17 cellular contexts compared by ENCODE assay signal in genomic region chr12:106645465-106646330, GRCh38.
DNase-seq lines count a peak whose midpoint lies in the region; ATAC-seq, FAIRE-seq and TF ChIP-seq lines count a peak whose summit lies in the region.
"Had no signal": no experiment of that assay in that cellular context is flagged by ENCODE, and none has a peak within 500 bp of the region (broad histone marks: within the 10 kb centered on the region; RNA-seq: fewer than 3 reads in every experiment).

No MANE protein-coding gene starts in this region.

- H3K4me2 ChIP-seq in K562 (ENCODE audit: insufficient read depth, low read length), result no peak overlapping the region

- no TSS peak for BruUV-seq in K562 (replicated peaks; lab: Mats Ljungman, UMichigan)

- POLR2A ChIA-PET in K562 (lab: Yijun Ruan, JAX), result interaction anchor here (1.2 kb wide), 1 partner anchor 28 kb away, joined by 3 read pairs; no protein-coding TSS in a partner anchor

- FAIRE-seq in K562 (lab: Jason Lieb, UNC), result no peak
- FAIRE-seq: GM12892 had no signal

- no peak overlapping the region for H3K27ac ChIP-seq in K562 (ENCODE audit: extremely low read depth, low read depth, low read length)
- peak overlapping the region; percentile 37 for H3K27ac ChIP-seq in suprapubic skin
- H3K27ac ChIP-seq: epithelial cell of prostate, spleen, thyroid gland, WERI-Rb-1 had no signal

- ATAC-seq in K562 (no peak), mucosa of descending colon (no peak)
- ATAC-seq in stimulated activated naive CD8-positive, alpha-beta T cell treated with anti-CD3 and anti-CD28 coated beads, Interleukin-15, Interleukin-2, amounts not matched to agents 100 U/mL and 50 U/mL, for 24 hours, result no peak

- H3K36me3 ChIP-seq in K562 (ENCODE audit: control insufficient read depth, insufficient read depth, low read length) (no peaks in the 10 kb centered on the region), suprapubic skin (no peaks in the 10 kb centered on the region), mucosa of descending colon (ENCODE audit: low read depth) (no peaks in the 10 kb centered on the region)
- H3K36me3 ChIP-seq: spleen, thyroid gland, WERI-Rb-1 had no signal

- no peaks in the 10 kb centered on the region for H4K20me1 ChIP-seq in K562 (replicated peaks; ENCODE audit: control insufficient read depth, insufficient read depth, low read length)

- no peaks in the 10 kb centered on the region for H3K79me2 ChIP-seq in K562 (ENCODE audit: control insufficient read depth, insufficient read depth, low read length)

- CTCF ChIA-PET in K562 (lab: Yijun Ruan, JAX; ENCODE audit: low intra/inter-chr PET ratio), result no interaction called here

- in situ Hi-C loops in K562 (cut with MboI), result no loop called here

- H3K4me1 ChIP-seq in K562 (replicated peaks in 1 of 2; ENCODE audit: control insufficient read depth in 2 of 2, insufficient read depth in 2 of 2, low read length in 2 of 2) (peaks cover 0 to 2% of the 10 kb centered on the region in 2 experiments; a peak in 1 of 5 replicates), suprapubic skin (peaks cover 2% of the 10 kb centered on the region), mucosa of descending colon (ENCODE audit: low read depth) (no peaks in the 10 kb centered on the region)
- H3K4me1 ChIP-seq: spleen, thyroid gland had no signal

- 4% methylated on average over 6 of the region's 6 CpGs for WGBS in K562 (ENCODE audit: insufficient coverage, low coverage, missing lambda C conversion rate)
- 77% methylated on average over 6 of the region's 6 CpGs for WGBS in suprapubic skin

- H3K9ac ChIP-seq in K562 (ENCODE audit: insufficient read depth in 1 of 2, low read depth in 2 of 2, low read length in 2 of 2), result no peak overlapping the region

- H3K9me1 ChIP-seq in K562 (ENCODE audit: control insufficient read depth, insufficient read depth, low read length), result no peaks in the 10 kb centered on the region

- TF ChIP-seq EP300 in K562 (IDR thresholded peaks at IDR 0.05; ENCODE audit: low read length) (no peak), suprapubic skin (IDR thresholded peaks at IDR 0.05) (no peak)

- TF ChIP-seq RAD21 in K562 (CRISPR knock-in tag; conservative IDR thresholded peaks at IDR 0.05 in 1 of 2, IDR thresholded peaks at IDR 0.05 in 1 of 2), result no peak

- H3K27me3 ChIP-seq in K562 (ENCODE audit: control insufficient read depth in 2 of 2, insufficient read depth in 2 of 2, low read length in 2 of 2), result peaks cover 16 to 23% of the 10 kb centered on the region in 2 experiments; a peak in 4 of 5 replicates
- H3K27me3 ChIP-seq in suprapubic skin, result no peaks in the 10 kb centered on the region
- H3K27me3 ChIP-seq: thyroid gland had no signal

- no peak for TF ChIP-seq POLR2A in K562 (conservative IDR thresholded peaks at IDR 0.05)
- no peak for TF ChIP-seq POLR2A in suprapubic skin (IDR thresholded peaks at IDR 0.05)

- H3K9me3 ChIP-seq in K562 (replicated peaks; ENCODE audit: control insufficient read depth, insufficient read depth, low read depth, low read length), result no peaks in the 10 kb centered on the region
- H3K9me3 ChIP-seq in suprapubic skin, result no peaks in the 10 kb centered on the region
- H3K9me3 ChIP-seq in mucosa of descending colon, result no peaks in the 10 kb centered on the region
- H3K9me3 ChIP-seq: spleen, thyroid gland had no signal

- H2AFZ ChIP-seq in K562 (ENCODE audit: low read depth, low read length), result no peak overlapping the region

- TF ChIP-seq CTCF in K562 (IDR thresholded peaks at IDR 0.05 in 2 of 3, conservative IDR thresholded peaks at IDR 0.05 in 1 of 3; ENCODE audit: insufficient read depth in 2 of 3, low read depth in 1 of 3, low read length in 3 of 3) (no peak), suprapubic skin (IDR thresholded peaks at IDR 0.05) (no peak), mucosa of descending colon (IDR thresholded peaks at IDR 0.05) (no peak)

- DNase-seq in NOMO-1 treated with DMSO at 0.1 percent for 48 hours (lab: John Stamatoyannopoulos, UW; ENCODE audit: unreplicated experiment), result peak; percentile 15
- DNase-seq in NOMO-1 treated with dmso at 0.1 percent for 144 hours (lab: John Stamatoyannopoulos, UW; ENCODE audit: unreplicated experiment), result no peak
- no peak for DNase-seq in K562 (ENCODE audit: extremely low read depth in 1 of 4, low spot score in 3 of 4)
- peak; percentile 20 for DNase-seq in myocyte (ENCODE audit: low read depth)
- DNase-seq in suprapubic skin (ENCODE audit: low spot score in 2 of 2), result no peak
- no peak for DNase-seq in mucosa of descending colon
- DNase-seq in stimulated activated naive CD8-positive, alpha-beta T cell treated with anti-CD3 and anti-CD28 coated beads, Interleukin-15, Interleukin-2, amounts not matched to agents 100 U/mL and 50 U/mL, for 24 hours, result no peak
- DNase-seq in OCI-M1 (lab: John Stamatoyannopoulos, UW), result no peak
- DNase-seq: ACHN; activated T-cell treated with anti-CD3 and anti-CD28 coated beads, Interleukin-2, amount 50 U/mL, for 48 hours; IMR-90; NK-92 treated with Interleukin-12 subunit alpha and Interleukin-12 subunit beta, amount 100 ng/mL, for 24 hours; spleen; WERI-Rb-1 had no signal

- intact Hi-C loops in K562 (cut with micrococcal nuclease) (no loop called here), mucosa of descending colon (cut with DNase I, micrococcal nuclease) (no loop called here)

- H3K4me3 ChIP-seq in K562, result no peak overlapping the region
- H3K4me3 ChIP-seq in suprapubic skin, result no peak overlapping the region
- no peak overlapping the region for H3K4me3 ChIP-seq in mucosa of descending colon
- H3K4me3 ChIP-seq: spleen, thyroid gland had no signal

TF ChIP-seq in K562, 482 proteins besides CTCF, POLR2A, EP300 and RAD21:
- peak; percentile 65 for TF ChIP-seq NFIC (IDR thresholded peaks at IDR 0.05)
- no peak for TF ChIP-seq HMGXB4 (CRISPR knock-in tag; IDR thresholded peaks at IDR 0.05)

Comparison
In these comparisons a context has a peak if more than half of its experiments do, and no peak if none do; other contexts are left out.
1. DNase-seq: peak in NOMO-1 treated with DMSO at 0.1 percent for 48 hours (single experiment) and myocyte (single experiment); none in NOMO-1 treated with dmso at 0.1 percent for 144 hours (single experiment), K562 (0 of 4), suprapubic skin (0 of 2), mucosa of descending colon (0 of 3), stimulated activated naive CD8-positive, alpha-beta T cell treated with anti-CD3 and anti-CD28 coated beads, Interleukin-15, Interleukin-2, amounts not matched to agents 100 U/mL and 50 U/mL, for 24 hours (single experiment) and OCI-M1 (single experiment).